ENCODE assay signal across 9 cellular contexts in genomic region chr17:34121311-34121710, GRCh38.
"Had no signal": no experiment of that assay in that cellular context is flagged by ENCODE, and none has a peak within 500 bp of the region (broad histone marks: within the 10 kb centered on the region; RNA-seq: fewer than 3 reads in every experiment).

No MANE protein-coding gene starts in this region.

- H3K9me3 ChIP-seq: HAP-1 had no signal

- H3K4me3 ChIP-seq: GM23338, HAP-1 had no signal

- H3K27ac ChIP-seq: KMS-11 had no signal

- ATAC-seq: GM23338, HCT116 had no signal

- H3K36me3 ChIP-seq: HAP-1 had no signal

- H3K4me3 Mint-ChIP-seq: GM23338, HFFc6 had no signal

- H3K9me3 Mint-ChIP-seq: GM23338 had no signal

- FAIRE-seq: HTR-8/SVneo had no signal

- H3K27ac Mint-ChIP-seq: GM23338, HFFc6 had no signal

- H3K4me1 ChIP-seq: HAP-1 had no signal

- DNase-seq: H7, HFFc6, IMR-90, KBM-7 had no signal
